25 cellular contexts compared by ENCODE assay signal in the genomic region with DNA sequence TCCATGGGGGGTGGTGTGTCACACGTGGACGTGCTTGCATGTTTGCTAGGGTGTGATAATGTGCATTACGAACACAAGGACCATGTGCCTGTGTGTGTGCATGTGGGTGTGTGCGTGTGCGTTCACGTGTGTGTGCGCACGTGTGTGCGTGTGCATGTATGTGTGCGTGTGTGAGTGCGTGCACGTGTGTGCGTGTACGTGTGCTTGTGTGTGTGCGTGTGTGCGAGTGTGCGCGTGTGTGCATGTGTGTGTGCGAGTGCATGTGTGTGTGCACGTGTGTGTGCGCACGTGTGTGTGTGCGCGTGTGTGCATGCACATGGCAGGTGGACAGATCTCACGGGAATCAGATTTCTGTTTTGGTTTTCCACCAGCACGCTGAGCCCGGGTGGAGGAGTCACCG. TPM values are rescaled to one million over a fixed set of nuclear protein-coding genes. Genes with fewer than 3 reads are reported as not detected.
DNase-seq lines count a peak whose midpoint lies in the region; ATAC-seq and TF ChIP-seq lines count a peak whose summit lies in the region.
"Had no signal": no experiment of that assay in that cellular context is flagged by ENCODE, and none has a peak within 500 bp of the region (broad histone marks: within the 10 kb centered on the region; RNA-seq: fewer than 3 reads in every experiment).

No MANE protein-coding gene starts in this region.

- peaks cover 93% of the 10 kb centered on the region for H3K36me3 Mint-ChIP-seq in activated T-cell treated with anti-CD3 and anti-CD28 coated beads, Interleukin-2, amount 50 U/mL, for 24 hours (ENCODE audit: low read depth)
- H3K36me3 Mint-ChIP-seq in activated CD4-positive, alpha-beta memory T cell treated with anti-CD3 and anti-CD28 coated beads, Interleukin-2, amount 10 ng/mL, durations not matched to agents 7 days and 5 days (ENCODE audit: low read depth), result peaks cover 85% of the 10 kb centered on the region
- H3K36me3 Mint-ChIP-seq in immature natural killer cell, result peaks cover 14 to 35% (median 23%) of the 10 kb centered on the region in 3 donors

- intact Hi-C loops in upper lobe of right lung (cut with DNase I) (no loop called here), cardiac septum (cut with DNase I) (no loop called here), mucosa of descending colon (cut with DNase I, micrococcal nuclease) (no loop called here)

- no peak overlapping the region for H3K27ac ChIP-seq in upper lobe of right lung
- H3K27ac ChIP-seq: cardiac muscle cell, gastrocnemius medialis, sigmoid colon, SJSA1, thyroid gland had no signal

- no peaks in the 10 kb centered on the region for H3K9me3 Mint-ChIP-seq in activated T-cell treated with anti-CD3 and anti-CD28 coated beads, Interleukin-2, amount 50 U/mL, for 24 hours
- no peaks in the 10 kb centered on the region for H3K9me3 Mint-ChIP-seq in activated CD4-positive, alpha-beta memory T cell treated with anti-CD3 and anti-CD28 coated beads, Interleukin-2, amount 10 ng/mL, durations not matched to agents 7 days and 5 days
- no peaks in the 10 kb centered on the region for H3K9me3 Mint-ChIP-seq in immature natural killer cell
- H3K9me3 Mint-ChIP-seq: activated CD4-positive, alpha-beta T cell treated with anti-CD3 and anti-CD28 coated beads, Interleukin-2, amount 10 ng/mL, durations not matched to agents 24 days and 14 days; endodermal cell; nephron progenitor cell; stimulated activated naive CD8-positive, alpha-beta T cell treated with anti-CD3 and anti-CD28 coated beads, Interleukin-15, amount 100 ng/mL, for 72 hours had no signal

- CTCF ChIA-PET in activated CD4-positive, alpha-beta memory T cell treated with anti-CD3 and anti-CD28 coated beads, Interleukin-2, amount 10 ng/mL, durations not matched to agents 7 days and 5 days (lab: Charles Lee), result no interaction called here

- H3K9me3 ChIP-seq in upper lobe of right lung (no peaks in the 10 kb centered on the region), mucosa of descending colon (no peaks in the 10 kb centered on the region)
- H3K9me3 ChIP-seq: gastrocnemius medialis, sigmoid colon, SJSA1, thyroid gland had no signal

- no peak overlapping the region for H3K4me3 Mint-ChIP-seq in activated T-cell treated with anti-CD3 and anti-CD28 coated beads, Interleukin-2, amount 50 U/mL, for 24 hours
- no peak overlapping the region for H3K4me3 Mint-ChIP-seq in activated CD4-positive, alpha-beta memory T cell treated with anti-CD3 and anti-CD28 coated beads, Interleukin-2, amount 10 ng/mL, durations not matched to agents 7 days and 5 days
- H3K4me3 Mint-ChIP-seq in immature natural killer cell, result no peak overlapping the region
- H3K4me3 Mint-ChIP-seq: activated CD4-positive, alpha-beta T cell treated with anti-CD3 and anti-CD28 coated beads, Interleukin-2, amount 10 ng/mL, durations not matched to agents 24 days and 14 days; endodermal cell; nephron progenitor cell; stimulated activated naive CD8-positive, alpha-beta T cell treated with anti-CD3 and anti-CD28 coated beads, Interleukin-15, amount 100 ng/mL, for 72 hours had no signal

- no peaks in the 10 kb centered on the region for H3K27me3 ChIP-seq in upper lobe of right lung
- H3K27me3 ChIP-seq: cardiac muscle cell, gastrocnemius medialis, sigmoid colon, SJSA1, thyroid gland had no signal

- H3K27me3 Mint-ChIP-seq in activated T-cell treated with anti-CD3 and anti-CD28 coated beads, Interleukin-2, amount 50 U/mL, for 24 hours, result no peaks in the 10 kb centered on the region
- no peaks in the 10 kb centered on the region for H3K27me3 Mint-ChIP-seq in activated CD4-positive, alpha-beta memory T cell treated with anti-CD3 and anti-CD28 coated beads, Interleukin-2, amount 10 ng/mL, durations not matched to agents 7 days and 5 days
- peaks cover 0 to 4% (median 0%) of the 10 kb centered on the region in 3 donors for H3K27me3 Mint-ChIP-seq in immature natural killer cell (ENCODE audit: low read depth in 3 of 3)
- H3K27me3 Mint-ChIP-seq: activated CD4-positive, alpha-beta T cell treated with anti-CD3 and anti-CD28 coated beads, Interleukin-2, amount 10 ng/mL, durations not matched to agents 24 days and 14 days; stimulated activated naive CD8-positive, alpha-beta T cell treated with anti-CD3 and anti-CD28 coated beads, Interleukin-15, amount 100 ng/mL, for 72 hours had no signal

- H3K4me3 ChIP-seq in upper lobe of right lung, result no peak overlapping the region
- no peak overlapping the region for H3K4me3 ChIP-seq in mucosa of descending colon
- H3K4me3 ChIP-seq: cardiac muscle cell, gastrocnemius medialis, sigmoid colon, SJSA1, thyroid gland had no signal

- no peak for ATAC-seq in upper lobe of right lung
- no peak for ATAC-seq in mucosa of descending colon
- ATAC-seq: gastrocnemius medialis; Panc1; stimulated activated naive CD8-positive, alpha-beta T cell treated with anti-CD3 and anti-CD28 coated beads, Interleukin-15, amount 100 ng/mL, for 72 hours had no signal

- peaks cover 72% of the 10 kb centered on the region for H3K36me3 ChIP-seq in upper lobe of right lung
- H3K36me3 ChIP-seq in mucosa of descending colon (ENCODE audit: low read depth), result peaks cover 13% of the 10 kb centered on the region
- H3K36me3 ChIP-seq: cardiac muscle cell had no signal

- POLR2A ChIA-PET in activated CD4-positive, alpha-beta memory T cell treated with anti-CD3 and anti-CD28 coated beads, Interleukin-2, amount 10 ng/mL, durations not matched to agents 7 days and 5 days (lab: Charles Lee), result interaction anchor here (1.1 to 1.5 kb wide), 2 partner anchors 11 to 23 kb away, joined by 3 read pairs; no protein-coding TSS in a partner anchor

- TF ChIP-seq CTCF in upper lobe of right lung (IDR thresholded peaks at IDR 0.05) (no peak), mucosa of descending colon (IDR thresholded peaks at IDR 0.05) (no peak)

- no peak for DNase-seq in activated T-cell treated with anti-CD3 and anti-CD28 coated beads, Interleukin-2, amount 50 U/mL, for 24 hours
- DNase-seq in activated T-cell treated with anti-CD3 and anti-CD28 coated beads, Interleukin-2, amount 50 U/mL, for 48 hours, result no peak
- no peak for DNase-seq in activated CD4-positive, alpha-beta memory T cell treated with anti-CD3 and anti-CD28 coated beads, Interleukin-2, amount 10 ng/mL, durations not matched to agents 7 days and 5 days
- DNase-seq in immature natural killer cell, result no peak
- peak; percentile 45 for DNase-seq in upper lobe of right lung
- no peak for DNase-seq in AG20443 (ENCODE audit: low spot score)
- no peak for DNase-seq in cardiac septum (ENCODE audit: low spot score)
- DNase-seq in mucosa of descending colon, result no peak
- DNase-seq: activated CD4-positive, alpha-beta T cell treated with anti-CD3 and anti-CD28 coated beads, Interleukin-2, amount 10 ng/mL, durations not matched to agents 24 days and 14 days; AML-193; DMS53; endodermal cell; gastrocnemius medialis; hippocampal formation; NCI-H1048; NCI-H187; NCI-H526; nephron progenitor cell; sigmoid colon; stimulated activated CD4-positive, alpha-beta T cell treated with anti-CD3 and anti-CD28 coated beads, Interleukin-15, amount 100 ng/mL, for 24 hours; stimulated activated naive CD8-positive, alpha-beta T cell treated with anti-CD3 and anti-CD28 coated beads, Interleukin-15, amount 100 ng/mL, for 72 hours; thyroid gland had no signal

- H3K27ac Mint-ChIP-seq in activated T-cell treated with anti-CD3 and anti-CD28 coated beads, Interleukin-2, amount 50 U/mL, for 24 hours, result peak overlapping the region; percentile 63
- H3K27ac Mint-ChIP-seq in activated CD4-positive, alpha-beta memory T cell treated with anti-CD3 and anti-CD28 coated beads, Interleukin-2, amount 10 ng/mL, durations not matched to agents 7 days and 5 days, result peak overlapping the region; percentile 16
- H3K27ac Mint-ChIP-seq in immature natural killer cell, result peak overlapping the region in 4 of 6 donors; percentile 25 to 81 (median 53)
- H3K27ac Mint-ChIP-seq: endodermal cell had no signal

- H3K4me1 ChIP-seq in upper lobe of right lung (no peaks in the 10 kb centered on the region), mucosa of descending colon (ENCODE audit: low read depth) (no peaks in the 10 kb centered on the region)
- H3K4me1 ChIP-seq: gastrocnemius medialis, sigmoid colon, SJSA1, thyroid gland had no signal

- peaks cover 22% of the 10 kb centered on the region for H3K4me1 Mint-ChIP-seq in activated T-cell treated with anti-CD3 and anti-CD28 coated beads, Interleukin-2, amount 50 U/mL, for 24 hours (ENCODE audit: low read depth)
- H3K4me1 Mint-ChIP-seq in activated CD4-positive, alpha-beta memory T cell treated with anti-CD3 and anti-CD28 coated beads, Interleukin-2, amount 10 ng/mL, durations not matched to agents 7 days and 5 days, result peaks cover 43% of the 10 kb centered on the region
- peaks cover 11 to 22% of the 10 kb centered on the region in 2 donors for H3K4me1 Mint-ChIP-seq in immature natural killer cell
- H3K4me1 Mint-ChIP-seq: endodermal cell had no signal

RNA-seq across cellular contexts. Expression of gene RNF213, which starts 29.5 kb away (rescaled TPM):
- 100 to 1,000 TPM; 787 to 849 TPM for total RNA-seq in activated CD4-positive, alpha-beta memory T cell treated with anti-CD3 and anti-CD28 coated beads, Interleukin-2, amount 10 ng/mL, durations not matched to agents 7 days and 5 days
- 100 to 1,000 TPM in 1 of 3 donors, 10 to 100 TPM in 2; 12.7 to 117 (median 25.9) TPM for polyA plus RNA-seq in immature natural killer cell
- 236 TPM for total RNA-seq in upper lobe of right lung
- total RNA-seq in cardiac septum, result 46.4 TPM
- total RNA-seq in mucosa of descending colon, result 100 to 1,000 TPM; 135 to 143 (median 136) TPM
